ENCODE assay signal across 17 cellular contexts in genomic region chr1:101338714-101339430, GRCh38.
A peak's percentile ranks its signal among the peaks of the same experiment; 100 is the strongest.
DNase-seq lines count a peak whose midpoint lies in the region; ATAC-seq, FAIRE-seq and TF ChIP-seq lines count a peak whose summit lies in the region.
"Had no signal": no experiment of that assay in that cellular context is flagged by ENCODE, and none has a peak within 500 bp of the region (broad histone marks: within the 10 kb centered on the region; RNA-seq: fewer than 3 reads in every experiment).

No MANE protein-coding gene starts in this region.

- H3K27ac ChIP-seq in GM23248 (no peak overlapping the region), GM12878 (ENCODE audit: control insufficient read depth, insufficient read depth) (no peak overlapping the region)

- no peak for TF ChIP-seq POLR2A in GM12878 (IDR thresholded peaks at IDR 0.05; ENCODE audit: low read depth, low read length)

- intact Hi-C loops in GM12878 (cut with micrococcal nuclease; ENCODE audit: unreplicated experiment): no loop called here

- peak; percentile 76 for ATAC-seq in activated CD8-positive, alpha-beta memory T cell treated with anti-CD3 and anti-CD28 coated beads, Interleukin-2, amount 10 ng/mL, durations not matched to agents 7 days and 5 days
- ATAC-seq in GM12878: no peak
- ATAC-seq in natural killer cell treated with Interleukin-12 subunit alpha and Interleukin-12 subunit beta and Interleukin-15 and Interleukin-18, amount 100 ng/mL, for 72 hours: peak; percentile 91 to 94
- ATAC-seq: mucosa of descending colon had no signal

- no TSS peak for BruUV-seq in GM12878 (replicated peaks; lab: Mats Ljungman, UMichigan)

- WGBS in GM23248 (ENCODE audit: low coverage in 1 of 2, low lambda C conversion rate in 2 of 2, missing lambda C conversion rate in 2 of 2), 2 experiments: 41 to 47% methylated on average over 5 of the region's 5 CpGs
- 65% methylated on average over 5 of the region's 5 CpGs for WGBS in GM12878 (ENCODE audit: insufficient coverage, insufficient replicate concordance, low lambda C conversion rate, missing lambda C conversion rate)

- H3K36me3 ChIP-seq in GM23248 (ENCODE audit: low read depth) (no peaks in the 10 kb centered on the region), GM12878 (ENCODE audit: control insufficient read depth in 2 of 2, insufficient read depth in 2 of 2, low read length in 1 of 2) (no peaks in the 10 kb centered on the region)

- no peaks in the 10 kb centered on the region for H4K20me1 ChIP-seq in GM23248 (ENCODE audit: insufficient read depth)
- H4K20me1 ChIP-seq in GM12878 (ENCODE audit: control insufficient read depth, insufficient read depth): no peaks in the 10 kb centered on the region

- H3K27ac Mint-ChIP-seq in activated CD8-positive, alpha-beta memory T cell treated with anti-CD3 and anti-CD28 coated beads, Interleukin-2, amount 10 ng/mL, durations not matched to agents 7 days and 5 days: peak overlapping the region; percentile 0
- H3K27ac Mint-ChIP-seq in natural killer cell treated with Interleukin-12 subunit alpha and Interleukin-12 subunit beta and Interleukin-15 and Interleukin-18, amount 100 ng/mL, for 72 hours: peak overlapping the region; percentile 53 to 89
- H3K27ac Mint-ChIP-seq: activated B cell treated with CpG ODN at 0.5 μM for 24 hours had no signal

- TF ChIP-seq EP300 in GM12878 (IDR thresholded peaks at IDR 0.05; ENCODE audit: borderline replicate concordance in 1 of 2, control insufficient read depth in 1 of 2, low read depth in 2 of 2, low read length in 2 of 2): no peak

- in situ Hi-C loops in GM23248 (cut with MboI): no loop called here
- in situ Hi-C loops in GM12878 (cut with MboI): no loop called here

- H3K79me2 ChIP-seq in GM23248 (ENCODE audit: insufficient read depth) (no peaks in the 10 kb centered on the region), GM12878 (ENCODE audit: control insufficient read depth, insufficient read depth, low read length) (no peaks in the 10 kb centered on the region)

- H3K9me3 ChIP-seq in GM23248 (ENCODE audit: low read depth) (no peaks in the 10 kb centered on the region), GM12878 (replicated peaks; ENCODE audit: control insufficient read depth, insufficient read depth, low read length) (no peaks in the 10 kb centered on the region; the same call in 1 of the 3 replicates)

- TF ChIP-seq CTCF in GM12878 (IDR thresholded peaks at IDR 0.05 in 2 of 3, conservative IDR thresholded peaks at IDR 0.05 in 1 of 3; ENCODE audit: control insufficient read depth in 2 of 3, extremely low read depth in 1 of 3, insufficient read depth in 1 of 3, low read depth in 3 of 3, low read length in 3 of 3): no peak

- SMC1A ChIA-PET in GM12878 (lab: Charles Lee; ENCODE audit: uncharacterized antibody, unreplicated experiment): interaction anchor here (1.0 to 4.6 kb wide), 6 partner anchors 10 to 44 kb away, joined by 3 to 18 read pairs (median 3); no protein-coding TSS in a partner anchor

- H3K9me3 Mint-ChIP-seq in activated CD8-positive, alpha-beta memory T cell treated with anti-CD3 and anti-CD28 coated beads, Interleukin-2, amount 10 ng/mL, durations not matched to agents 7 days and 5 days (ENCODE audit: low read depth): peaks cover 15% of the 10 kb centered on the region
- peaks cover 19% of the 10 kb centered on the region for H3K9me3 Mint-ChIP-seq in natural killer cell treated with Interleukin-12 subunit alpha and Interleukin-12 subunit beta and Interleukin-15 and Interleukin-18, amount 100 ng/mL, for 72 hours

- CTCF ChIA-PET in activated CD8-positive, alpha-beta memory T cell treated with anti-CD3 and anti-CD28 coated beads, Interleukin-2, amount 10 ng/mL, durations not matched to agents 7 days and 5 days (lab: Charles Lee): interaction anchor here (1.2 to 2.8 kb wide), 6 partner anchors 19 to 30 kb away, joined by 3 to 9 read pairs (median 4); no protein-coding TSS in a partner anchor
- CTCF ChIA-PET in GM12878 (lab: Yijun Ruan, JAX): interaction anchor here (1.0 to 1.2 kb wide), 3 partner anchors 9 to 21 kb away, joined by 3 read pairs; no protein-coding TSS in a partner anchor

- H2AFZ ChIP-seq in GM23248: no peak overlapping the region
- H2AFZ ChIP-seq in GM12878 (ENCODE audit: control insufficient read depth, low read depth, low read length): no peak overlapping the region

- peaks cover 2% of the 10 kb centered on the region for H3K27me3 Mint-ChIP-seq in activated CD8-positive, alpha-beta memory T cell treated with anti-CD3 and anti-CD28 coated beads, Interleukin-2, amount 10 ng/mL, durations not matched to agents 7 days and 5 days
- H3K27me3 Mint-ChIP-seq in natural killer cell treated with Interleukin-12 subunit alpha and Interleukin-12 subunit beta and Interleukin-15 and Interleukin-18, amount 100 ng/mL, for 72 hours: no peaks in the 10 kb centered on the region
- H3K27me3 Mint-ChIP-seq: activated B cell treated with CpG ODN at 0.5 μM for 24 hours had no signal

- H3K9me2 ChIP-seq in GM23248 (ENCODE audit: insufficient read depth): no peaks in the 10 kb centered on the region

- no peak for FAIRE-seq in GM12878 (lab: Jason Lieb, UNC)
- FAIRE-seq: colon, endothelial cell of umbilical vein, kidney had no signal

- no peak overlapping the region for H3K4me3 Mint-ChIP-seq in activated CD8-positive, alpha-beta memory T cell treated with anti-CD3 and anti-CD28 coated beads, Interleukin-2, amount 10 ng/mL, durations not matched to agents 7 days and 5 days
- peak overlapping the region; percentile 66 for H3K4me3 Mint-ChIP-seq in natural killer cell treated with Interleukin-12 subunit alpha and Interleukin-12 subunit beta and Interleukin-15 and Interleukin-18, amount 100 ng/mL, for 72 hours
- H3K4me3 Mint-ChIP-seq: activated B cell treated with CpG ODN at 0.5 μM for 24 hours had no signal

- peaks cover 14% of the 10 kb centered on the region for H3K4me1 Mint-ChIP-seq in activated CD8-positive, alpha-beta memory T cell treated with anti-CD3 and anti-CD28 coated beads, Interleukin-2, amount 10 ng/mL, durations not matched to agents 7 days and 5 days
- H3K4me1 Mint-ChIP-seq in natural killer cell treated with Interleukin-12 subunit alpha and Interleukin-12 subunit beta and Interleukin-15 and Interleukin-18, amount 100 ng/mL, for 72 hours (ENCODE audit: low read depth in 2 of 2): peaks cover 42 to 62% of the 10 kb centered on the region in 2 donors
- H3K4me1 Mint-ChIP-seq: activated B cell treated with CpG ODN at 0.5 μM for 24 hours had no signal

- H3K4me3 ChIP-seq in GM23248: no peak overlapping the region
- H3K4me3 ChIP-seq in GM12878: no peak overlapping the region
- H3K4me3 ChIP-seq: mucosa of descending colon had no signal

- H3K4me1 ChIP-seq in GM23248 (ENCODE audit: insufficient read depth) (no peaks in the 10 kb centered on the region), GM12878 (ENCODE audit: control insufficient read depth, insufficient read depth, low read length) (no peaks in the 10 kb centered on the region)

- H3K4me2 ChIP-seq in GM23248 (ENCODE audit: unreplicated experiment) (no peak overlapping the region), GM12878 (ENCODE audit: control insufficient read depth, insufficient read depth) (no peak overlapping the region)

- no peaks in the 10 kb centered on the region for H3F3A ChIP-seq in GM23248 (ENCODE audit: insufficient read depth)

- H3K27me3 ChIP-seq in GM23248 (replicated peaks; ENCODE audit: insufficient read depth) (peaks cover 27% of the 10 kb centered on the region; the same call in 1 of the 2 replicates), GM12878 (replicated peaks in 1 of 2; ENCODE audit: control insufficient read depth in 2 of 2, insufficient read depth in 2 of 2, low read length in 1 of 2) (no peaks in the 10 kb centered on the region)

- TF ChIP-seq RAD21 in GM12878 (IDR thresholded peaks at IDR 0.05; ENCODE audit: insufficient read depth, low read depth, low read length): no peak

- DNase-seq in activated CD8-positive, alpha-beta memory T cell treated with anti-CD3 and anti-CD28 coated beads, Interleukin-2, amount 10 ng/mL, durations not matched to agents 7 days and 5 days: peak; percentile 49
- no peak for DNase-seq in activated CD8-positive, alpha-beta memory T cell treated with anti-CD3 and anti-CD28 coated beads, Interleukin-2, amount 50 U/mL, for 48 hours
- peak; percentile 33 for DNase-seq in GM23248
- DNase-seq in GM12878 (ENCODE audit: low read depth, low spot score): no peak
- peak; percentile 65 for DNase-seq in natural killer cell treated with Interleukin-12 subunit alpha and Interleukin-12 subunit beta and Interleukin-15 and Interleukin-18, amount 100 ng/mL, for 72 hours (ENCODE audit: low spot score)
- DNase-seq in NCI-H2196 treated with DMSO at 0.1 percent for 48 hours (lab: John Stamatoyannopoulos, UW; ENCODE audit: unreplicated experiment): no peak
- no peak for DNase-seq in NK-92 (lab: John Stamatoyannopoulos, UW; ENCODE audit: unreplicated experiment)
- no peak for DNase-seq in occipital lobe (lab: John Stamatoyannopoulos, UW)
- DNase-seq: activated B cell treated with CpG ODN at 0.5 μM for 24 hours; activated T-cell treated with anti-CD3 and anti-CD28 coated beads, Interleukin-2, amount 50 U/mL, for 48 hours; anterior cingulate cortex; GF-D8; kidney; mucosa of descending colon; stimulated activated naive CD4-positive, alpha-beta T cell treated with Interleukin-2 at 50 U/mL for 16 hours had no signal

- H3K36me3 Mint-ChIP-seq in activated CD8-positive, alpha-beta memory T cell treated with anti-CD3 and anti-CD28 coated beads, Interleukin-2, amount 10 ng/mL, durations not matched to agents 7 days and 5 days: peaks cover 13% of the 10 kb centered on the region
- H3K36me3 Mint-ChIP-seq in natural killer cell treated with Interleukin-12 subunit alpha and Interleukin-12 subunit beta and Interleukin-15 and Interleukin-18, amount 100 ng/mL, for 72 hours: peaks cover 30% of the 10 kb centered on the region

- H3K9ac ChIP-seq in GM23248 (no peak overlapping the region), GM12878 (ENCODE audit: control insufficient read depth, insufficient read depth, low read length) (no peak overlapping the region)

- POLR2A ChIA-PET in GM12878 (lab: Charles Lee): no interaction called here

- RAD21 ChIA-PET in GM12878 (lab: Charles Lee; ENCODE audit: unreplicated experiment): no interaction called here

TF ChIP-seq in GM12878, 131 proteins besides CTCF, POLR2A, EP300 and RAD21:
- TF ChIP-seq CBX5 (IDR thresholded peaks at IDR 0.05; ENCODE audit: low read depth): peak; percentile 80; the same call in 1 of the 2 replicates
- no peak for TF ChIP-seq ZNF622 (IDR thresholded peaks at IDR 0.05)
TF ChIP-seq in GM12878: peak in this region for 1.

Comparison
In these comparisons a context has a peak if more than half of its experiments do, and no peak if none do; other contexts are left out.
1. DNase-seq: peak in activated CD8-positive, alpha-beta memory T cell treated with anti-CD3 and anti-CD28 coated beads, Interleukin-2, amount 10 ng/mL, durations not matched to agents 7 days and 5 days (single experiment), GM23248 (single experiment) and natural killer cell treated with Interleukin-12 subunit alpha and Interleukin-12 subunit beta and Interleukin-15 and Interleukin-18, amount 100 ng/mL, for 72 hours (single experiment); none in activated CD8-positive, alpha-beta memory T cell treated with anti-CD3 and anti-CD28 coated beads, Interleukin-2, amount 50 U/mL, for 48 hours (single experiment), GM12878 (single experiment), NCI-H2196 treated with DMSO at 0.1 percent for 48 hours (single experiment), NK-92 (single experiment) and occipital lobe (single experiment).